Comparison of ENCODE assay signal across 7 cellular contexts in the genomic region with DNA sequence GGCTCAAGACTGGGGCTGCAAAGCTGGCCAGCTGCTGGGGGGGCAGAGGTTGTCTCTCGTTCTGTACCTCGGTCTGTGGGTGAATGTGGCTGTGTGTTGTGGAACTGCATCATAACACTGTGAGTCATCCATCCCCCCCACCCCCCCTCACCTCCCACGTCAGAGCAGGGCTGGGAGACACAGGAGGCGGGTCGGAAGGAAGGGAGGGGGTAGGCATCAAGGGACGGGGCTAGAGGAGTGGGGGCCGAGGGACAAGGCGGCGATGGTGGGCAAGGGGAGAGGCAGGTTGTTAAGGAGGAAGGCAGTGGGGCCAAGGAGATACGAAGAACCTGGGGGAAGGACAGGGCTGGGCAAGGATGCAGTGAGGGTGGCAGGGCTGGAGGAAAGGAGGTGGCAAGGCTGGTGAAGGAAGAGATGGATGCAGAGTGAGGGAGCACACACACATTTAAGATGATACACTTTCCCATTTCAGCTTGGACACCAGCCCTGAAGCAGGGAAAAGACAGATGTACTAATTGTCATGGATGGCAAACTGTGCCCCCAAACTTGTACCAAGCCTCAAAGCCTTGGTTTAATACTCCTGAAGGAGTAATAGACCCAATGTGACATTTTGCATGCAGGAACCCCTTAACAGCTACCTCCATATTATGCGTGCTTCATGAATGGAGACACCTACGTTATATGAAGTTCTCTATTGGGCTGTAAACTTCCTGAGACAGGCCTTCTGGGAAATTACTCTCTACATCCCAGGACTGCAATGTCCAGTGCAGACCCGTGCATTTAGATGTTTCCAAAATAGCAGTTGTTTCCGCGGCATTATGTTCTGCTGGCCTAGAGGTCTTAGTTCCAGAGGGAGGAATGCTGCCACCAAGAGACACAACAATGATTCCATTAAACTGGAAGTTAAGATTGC. TPM values are rescaled to one million over a fixed set of nuclear protein-coding genes. Genes with fewer than 3 reads are reported as not detected.
DNase-seq lines count a peak whose midpoint lies in the region; ATAC-seq lines count a peak whose summit lies in the region.

A gene with protein sequence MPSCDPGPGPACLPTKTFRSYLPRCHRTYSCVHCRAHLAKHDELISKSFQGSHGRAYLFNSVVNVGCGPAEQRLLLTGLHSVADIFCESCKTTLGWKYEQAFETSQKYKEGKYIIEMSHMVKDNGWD (minus strand): TSS at position 87 of the 913 bp plus-strand sequence. CDS start 2,805 bp downstream, outside the sequence.

- H3K4me2 ChIP-seq in GM23248 (ENCODE audit: unreplicated experiment), result peak within 1 kb of the TSS; percentile 98

- H3K27ac ChIP-seq in GM23248 (peak within 1 kb of the TSS; percentile 38; the same call in 1 of the 2 replicates), stomach smooth muscle (ENCODE audit: low read length) (no peak within 1 kb of the TSS)

- no peaks in the 10 kb centered on the region for H3K36me3 Mint-ChIP-seq in naive thymus-derived CD8-positive, alpha-beta T cell

- H3K27me3 ChIP-seq in GM23248 (replicated peaks; ENCODE audit: insufficient read depth) (no peaks in the 10 kb centered on the region), stomach smooth muscle (ENCODE audit: control insufficient read depth in 1 of 2, insufficient read depth in 2 of 2, low read length in 2 of 2) (peaks cover 52 to 55% of the 10 kb centered on the region in 2 donors)

- in situ Hi-C loops in GM23248 (cut with MboI), result no loop called here

- H3F3A ChIP-seq in GM23248 (ENCODE audit: insufficient read depth), result peaks cover 11% of the 10 kb centered on the region; the same call in 1 of the 2 replicates

- H3K9ac ChIP-seq in GM23248, result peak within 1 kb of the TSS; percentile 70
- H3K9ac ChIP-seq in stomach smooth muscle (ENCODE audit: low read length in 2 of 2), result peak within 1 kb of the TSS in 1 of 2 donors; percentile 36

- peak within 1 kb of the TSS; percentile 84 to 98 (median 95) for H3K27ac Mint-ChIP-seq in naive thymus-derived CD8-positive, alpha-beta T cell

- DNase-seq in GM23248 (peak; percentile 88), OCI-M1 (lab: John Stamatoyannopoulos, UW) (peak; percentile 76), fibroblast of gingiva (ENCODE audit: low read depth) (peak; percentile 73)
- DNase-seq in activated T-helper 9 cell treated with anti-CD3 and anti-CD28 coated beads, Interleukin-2, amount 50 U/mL, for 16 hours (ENCODE audit: low read depth), result peak; percentile 54
- DNase-seq in naive thymus-derived CD8-positive, alpha-beta T cell, result peak; percentile 48 to 90 (median 72)

- no peaks in the 10 kb centered on the region; the same call in 1 of the 2 replicates for H4K20me1 ChIP-seq in GM23248 (ENCODE audit: insufficient read depth)

- H3K9me2 ChIP-seq in GM23248 (ENCODE audit: insufficient read depth), result no peaks in the 10 kb centered on the region

- peak within 1 kb of the TSS; percentile 51; the same call in 1 of the 2 replicates for H2AFZ ChIP-seq in GM23248

- H3K4me3 ChIP-seq in GM23248, result peak within 1 kb of the TSS; percentile 79
- H3K4me3 ChIP-seq in stomach smooth muscle (ENCODE audit: low read length in 2 of 2), result peak within 1 kb of the TSS; percentile 66 to 67

- peaks cover 12 to 42% (median 31%) of the 10 kb centered on the region in 5 donors for H3K27me3 Mint-ChIP-seq in naive thymus-derived CD8-positive, alpha-beta T cell

- 7 to 18% methylated on average over 6 to 15 of the region's 15 CpGs for WGBS in GM23248 (ENCODE audit: low coverage in 1 of 2, low lambda C conversion rate in 2 of 2, missing lambda C conversion rate in 2 of 2), 2 experiments

- H3K9me3 Mint-ChIP-seq in naive thymus-derived CD8-positive, alpha-beta T cell, result no peaks in the 10 kb centered on the region

- peaks cover 21 to 59% (median 57%) of the 10 kb centered on the region in 4 donors for H3K4me1 Mint-ChIP-seq in naive thymus-derived CD8-positive, alpha-beta T cell

- peak within 1 kb of the TSS; percentile 78 to 96 (median 89) for H3K4me3 Mint-ChIP-seq in naive thymus-derived CD8-positive, alpha-beta T cell

- no peaks in the 10 kb centered on the region for H3K79me2 ChIP-seq in GM23248 (ENCODE audit: insufficient read depth)

- H3K4me1 ChIP-seq in GM23248 (ENCODE audit: insufficient read depth), result peaks cover 26% of the 10 kb centered on the region
- peaks cover 41% of the 10 kb centered on the region for H3K4me1 ChIP-seq in stomach smooth muscle (ENCODE audit: control insufficient read depth, insufficient read depth, low read length)

- H3K36me3 ChIP-seq in GM23248 (ENCODE audit: low read depth) (no peaks in the 10 kb centered on the region), stomach smooth muscle (ENCODE audit: control insufficient read depth in 2 of 2, insufficient read depth in 2 of 2, low read length in 2 of 2) (no peaks in the 10 kb centered on the region)

- peak; percentile 80 to 88 for ATAC-seq in naive thymus-derived CD8-positive, alpha-beta T cell
- no peak for ATAC-seq in HG03280 (IDR thresholded peaks at IDR 0.05; ENCODE audit: unreplicated experiment)

- H3K9me3 ChIP-seq in GM23248 (ENCODE audit: low read depth) (no peaks in the 10 kb centered on the region), stomach smooth muscle (ENCODE audit: control insufficient read depth in 2 of 2, low read length in 2 of 2) (no peaks in the 10 kb centered on the region)

- POLR2A ChIA-PET in naive thymus-derived CD8-positive, alpha-beta T cell (lab: Charles Lee), result interaction anchor here (0.6 to 1.6 kb wide), 4 partner anchors 82 to 927 kb away, joined by 3 to 11 read pairs (median 4); a partner anchor contains a TSS

RNA-seq across cellular contexts. Expression of the gene that starts here (rescaled TPM):
- 1.7 TPM in 1 of 2 replicates, not detected in the other for total RNA-seq in GM23248 (2014; rRNA removed; shearing (Covaris generic))
- polyA plus RNA-seq in GM23248 (2016; fragmentation: Nextera tagmentation; extraction: Ambion mirVana), result 0.35 and 0.49 TPM in 2 replicates
- 10 to 100 TPM; 12.9 to 14.6 TPM for total RNA-seq in naive thymus-derived CD8-positive, alpha-beta T cell
- polyA plus RNA-seq in naive thymus-derived CD8-positive, alpha-beta T cell, result under 1 TPM in 1 of 3 donors, not detected in 2; 0.27 TPM
